ENCODE assay signal across 9 cellular contexts in genomic region chr6:117264487-117265424, GRCh38. TPM values are rescaled to one million over a fixed set of nuclear protein-coding genes. Genes with fewer than 3 reads are reported as not detected.
A peak's percentile ranks its signal among the peaks of the same experiment; 100 is the strongest.
DNase-seq lines count a peak whose midpoint lies in the region; ATAC-seq, FAIRE-seq and TF ChIP-seq lines count a peak whose summit lies in the region.
"Had no signal": no experiment of that assay in that cellular context is flagged by ENCODE, and none has a peak within 500 bp of the region (broad histone marks: within the 10 kb centered on the region; RNA-seq: fewer than 3 reads in every experiment).

No MANE protein-coding gene starts in this region.

- no TSS peak for BruUV-seq in endothelial cell of umbilical vein (replicated peaks; lab: Mats Ljungman, UMichigan)

- H3K27me3 Mint-ChIP-seq in CD8-positive, alpha-beta memory T cell, result peaks cover 67 to 75% of the 10 kb centered on the region in 2 donors
- peaks cover 99% of the 10 kb centered on the region for H3K27me3 Mint-ChIP-seq in nephron (ENCODE audit: low read depth)

- CTCF ChIA-PET in CD8-positive, alpha-beta memory T cell (lab: Charles Lee), result no interaction called here
- CTCF ChIA-PET in endothelial cell of umbilical vein (lab: Charles Lee), result interaction anchor here (0.6 kb wide), 1 partner anchor 1206 kb away, joined by 3 read pairs; no protein-coding TSS in a partner anchor

- POLR2A ChIA-PET in CD8-positive, alpha-beta memory T cell (lab: Charles Lee), result no interaction called here
- POLR2A ChIA-PET in endothelial cell of umbilical vein (lab: Charles Lee), result no interaction called here

- H3K4me1 ChIP-seq in CD8-positive, alpha-beta memory T cell (ENCODE audit: insufficient read depth, low read length), result no peaks in the 10 kb centered on the region
- H3K4me1 ChIP-seq in endothelial cell of umbilical vein (ENCODE audit: control insufficient read depth, extremely low read depth, insufficient read depth, low read length) (peaks cover 6% of the 10 kb centered on the region), adrenal gland (replicated peaks in 1 of 2) (peaks cover 8 to 15% of the 10 kb centered on the region in 2 donors)

- H3K27me3 ChIP-seq in CD8-positive, alpha-beta memory T cell (ENCODE audit: insufficient read depth, low read length, poor library complexity, severe bottlenecking), result peaks cover 25% of the 10 kb centered on the region
- H3K27me3 ChIP-seq in endothelial cell of umbilical vein (ENCODE audit: control insufficient read depth in 2 of 2, insufficient read depth in 2 of 2, low read length in 2 of 2) (peaks cover 74 to 94% of the 10 kb centered on the region in 2 experiments), adrenal gland (peaks cover 68% of the 10 kb centered on the region)

- H3K9me3 ChIP-seq in CD8-positive, alpha-beta memory T cell (ENCODE audit: low read length), result no peaks in the 10 kb centered on the region
- no peaks in the 10 kb centered on the region for H3K9me3 ChIP-seq in endothelial cell of umbilical vein (replicated peaks; ENCODE audit: control insufficient read depth, insufficient read depth, low read length)
- no peaks in the 10 kb centered on the region for H3K9me3 ChIP-seq in adrenal gland (replicated peaks in 1 of 3)

- no peaks in the 10 kb centered on the region for H4K20me1 ChIP-seq in endothelial cell of umbilical vein (replicated peaks; ENCODE audit: control insufficient read depth, extremely low read depth, insufficient read depth, low read length)

- intact Hi-C loops in endothelial cell of umbilical vein (cut with micrococcal nuclease), result loop anchor here (5.0 kb wide), 1 partner anchor 338 kb away; the partner anchor contains the start of gene GOPC
- intact Hi-C loops in adrenal gland (cut with DNase I), result no loop called here

- H3K36me3 Mint-ChIP-seq in CD8-positive, alpha-beta memory T cell, result no peaks in the 10 kb centered on the region
- no peaks in the 10 kb centered on the region for H3K36me3 Mint-ChIP-seq in nephron (ENCODE audit: low read depth)

- no peak for FAIRE-seq in endothelial cell of umbilical vein (lab: Jason Lieb, UNC)

- H3K27ac ChIP-seq in CD8-positive, alpha-beta memory T cell (ENCODE audit: low read depth, low read length), result no peak overlapping the region
- no peak overlapping the region for H3K27ac ChIP-seq in endothelial cell of umbilical vein (ENCODE audit: insufficient read depth, low read depth, low read length)
- H3K27ac ChIP-seq in adrenal gland, result no peak overlapping the region
- H3K27ac ChIP-seq: epithelial cell of prostate had no signal

- WGBS in adrenal gland, 4 donors, result 1 to 3% (median 2%) methylated on average over 46 of the region's 46 CpGs

- H3K9me3 Mint-ChIP-seq in CD8-positive, alpha-beta memory T cell, result peaks cover 0 to 3% (median 0%) of the 10 kb centered on the region in 5 donors
- H3K9me3 Mint-ChIP-seq in nephron, result no peaks in the 10 kb centered on the region

- H3K4me3 Mint-ChIP-seq in CD8-positive, alpha-beta memory T cell, result peak overlapping the region; percentile 49 to 87 (median 64)
- peak overlapping the region; percentile 84 to 92 (median 89) for H3K4me3 Mint-ChIP-seq in nephron

- no peaks in the 10 kb centered on the region for H3K79me2 ChIP-seq in endothelial cell of umbilical vein (ENCODE audit: control insufficient read depth, insufficient read depth, low read length)

- no peak overlapping the region for H2AFZ ChIP-seq in endothelial cell of umbilical vein (ENCODE audit: low read depth, low read length)

- H3K4me1 Mint-ChIP-seq in CD8-positive, alpha-beta memory T cell, result peaks cover 13 to 26% (median 14%) of the 10 kb centered on the region in 3 donors
- peaks cover 26% of the 10 kb centered on the region for H3K4me1 Mint-ChIP-seq in nephron

- no peak for TF ChIP-seq CTCF in endothelial cell of umbilical vein (IDR thresholded peaks at IDR 0.05; ENCODE audit: extremely low read depth in 1 of 2, insufficient read depth in 1 of 2, low read depth in 1 of 2, low read length in 2 of 2)
- TF ChIP-seq CTCF in nephron (IDR thresholded peaks at IDR 0.05; ENCODE audit: unreplicated experiment in 3 of 3), result peak in 1 of 3 experiments; percentile 20
- no peak for TF ChIP-seq CTCF in adrenal gland (IDR thresholded peaks at IDR 0.05)

- no peak overlapping the region for H3K27ac Mint-ChIP-seq in CD8-positive, alpha-beta memory T cell
- H3K27ac Mint-ChIP-seq in nephron, result peak overlapping the region in 2 of 3 experiments; percentile 5 to 9

- no peak overlapping the region for H3K4me3 ChIP-seq in CD8-positive, alpha-beta memory T cell (ENCODE audit: low read length)
- peak overlapping the region in 2 of 3 experiments; percentile 22 to 33 for H3K4me3 ChIP-seq in endothelial cell of umbilical vein (replicated peaks in 1 of 3; ENCODE audit: insufficient read depth in 1 of 3, low read depth in 1 of 3, low read length in 3 of 3)
- peak overlapping the region in 2 of 4 donors; percentile 10 to 52 for H3K4me3 ChIP-seq in adrenal gland

- ATAC-seq in GM21515 (IDR thresholded peaks at IDR 0.05; ENCODE audit: unreplicated experiment), result peak; percentile 60

- no peaks in the 10 kb centered on the region for H3K9me1 ChIP-seq in endothelial cell of umbilical vein (replicated peaks; ENCODE audit: control insufficient read depth, extremely low read depth, insufficient read depth, low read length)

- DNase-seq in CD8-positive, alpha-beta memory T cell, result no peak
- DNase-seq in NCI-H69 (lab: John Stamatoyannopoulos, UW) (peak; percentile 30), endothelial cell of umbilical vein (ENCODE audit: low read depth, low spot score) (no peak), AML-193 (lab: John Stamatoyannopoulos, UW) (no peak), NCI-H1694 (lab: John Stamatoyannopoulos, UW) (no peak), adrenal gland (no peak)

- H3K36me3 ChIP-seq in CD8-positive, alpha-beta memory T cell (ENCODE audit: insufficient read depth, low read length), result no peaks in the 10 kb centered on the region
- H3K36me3 ChIP-seq in endothelial cell of umbilical vein (ENCODE audit: control insufficient read depth in 2 of 2, extremely low read depth in 1 of 2, insufficient read depth in 2 of 2, low read length in 2 of 2) (no peaks in the 10 kb centered on the region), adrenal gland (replicated peaks in 1 of 2) (no peaks in the 10 kb centered on the region)

- TF ChIP-seq POLR2A in endothelial cell of umbilical vein (IDR thresholded peaks at IDR 0.05; ENCODE audit: low read depth, low read length), result no peak
- TF ChIP-seq POLR2A in adrenal gland (IDR thresholded peaks at IDR 0.05), result no peak

- peak overlapping the region; percentile 49 for H3K4me2 ChIP-seq in endothelial cell of umbilical vein (ENCODE audit: insufficient read depth, low read length)

- H3K9ac ChIP-seq in endothelial cell of umbilical vein (replicated peaks; ENCODE audit: extremely low read depth, insufficient read depth, low read length), result no peak overlapping the region

- dilution Hi-C loops in endothelial cell of umbilical vein (cut with MboI; ENCODE audit: extremely low pct_ligation_motif_present, low sequenced_read_pairs), result no loop called here

TF ChIP-seq in endothelial cell of umbilical vein, 7 proteins besides CTCF, POLR2A, EP300 and RAD21:
- peak; percentile 71 for TF ChIP-seq EZH2 (IDR thresholded peaks at IDR 0.05; ENCODE audit: borderline replicate concordance, low read depth, low read length, severe bottlenecking)
- TF ChIP-seq POLR2AphosphoS5 (IDR thresholded peaks at IDR 0.05; ENCODE audit: insufficient read depth, low read depth, low read length), result no peak
TF ChIP-seq in endothelial cell of umbilical vein: peak in this region for 1.

RNA-seq across cellular contexts. Expression of gene VGLL2, which starts 0.6 kb away (rescaled TPM):
- not detected for total RNA-seq in CD8-positive, alpha-beta memory T cell
- polyA plus RNA-seq in CD8-positive, alpha-beta memory T cell, result not detected
- total RNA-seq in endothelial cell of umbilical vein, result not detected in 2 replicates
- not detected in 2 replicates for polyA plus RNA-seq in endothelial cell of umbilical vein
- polyA plus RNA-seq in endothelial cell of umbilical vein (2011; cell fraction: cytosol; rRNA removed), result not detected in 2 replicates
- polyA plus RNA-seq in endothelial cell of umbilical vein (2011; cell fraction: nucleus; rRNA removed), result not detected in 2 replicates
- polyA plus RNA-seq in endothelial cell of umbilical vein (2012), result not detected in 2 replicates
- polyA minus RNA-seq in endothelial cell of umbilical vein, result not detected in 2 replicates
- not detected for polyA minus RNA-seq in endothelial cell of umbilical vein (2011; cell fraction: cytosol; rRNA and poly(A)+ RNA removed)
- polyA minus RNA-seq in endothelial cell of umbilical vein (2011; cell fraction: nucleus; rRNA and poly(A)+ RNA removed), result not detected in 2 replicates
- total RNA-seq in adrenal gland, result not detected
- not detected for polyA plus RNA-seq in adrenal gland

Comparison
In these comparisons a context has a peak if more than half of its experiments do, and no peak if none do; other contexts are left out.
1. H3K27ac Mint-ChIP-seq: peak in nephron (2 of 3); none in CD8-positive, alpha-beta memory T cell (0 of 8).